In genomic region chr5:91639744-91640143, GRCh38 we compare ENCODE assay signal across 25 cellular contexts.
"Had no signal": no experiment of that assay in that cellular context is flagged by ENCODE, and none has a peak within 500 bp of the region (broad histone marks: within the 10 kb centered on the region; RNA-seq: fewer than 3 reads in every experiment).

No MANE protein-coding gene starts in this region.

- H3K4me1 Mint-ChIP-seq: mesothelial cell of epicardium; naive B cell; naive thymus-derived CD8-positive, alpha-beta T cell had no signal

- H3K4me3 Mint-ChIP-seq: dendritic cell treated with granulocyte-macrophage colony-stimulating factor and Interleukin-4, amounts not matched to agents 40 ng/mL and 50 ng/mL, for 4 days; effector memory CD8-positive, alpha-beta T cell; endodermal cell; mesothelial cell of epicardium; naive B cell; naive thymus-derived CD8-positive, alpha-beta T cell had no signal

- H3K4me1 ChIP-seq: esophagus squamous epithelium, gastrocnemius medialis, left lung, lower lobe of right lung had no signal

- H3K27me3 Mint-ChIP-seq: dendritic cell treated with granulocyte-macrophage colony-stimulating factor and Interleukin-4, amounts not matched to agents 40 ng/mL and 50 ng/mL, for 4 days; effector memory CD8-positive, alpha-beta T cell; naive B cell had no signal

- ATAC-seq: effector memory CD8-positive, alpha-beta T cell; esophagus mucosa; gastrocnemius medialis; heart right ventricle; left cardiac atrium; left lung; left ventricle myocardium superior; lower lobe of right lung; mucosa of descending colon; naive thymus-derived CD8-positive, alpha-beta T cell had no signal

- DNase-seq: cortex of kidney; effector CD8-positive, alpha-beta T cell; effector memory CD8-positive, alpha-beta T cell; endodermal cell; erythroblast; esophagus squamous epithelium; foreskin fibroblast; foreskin melanocyte; gastrocnemius medialis; glutamatergic neuron; head of caudate nucleus; heart right ventricle; hippocampal formation; left cardiac atrium; left lung; left ventricle myocardium superior; lower lobe of right lung; mesenchymal stem cell; mucosa of descending colon; naive B cell; naive thymus-derived CD8-positive, alpha-beta T cell had no signal

- H3K27ac ChIP-seq: epithelial cell of prostate, esophagus squamous epithelium, gastrocnemius medialis, heart right ventricle, left lung, lower lobe of right lung had no signal

- H3K36me3 Mint-ChIP-seq: mesothelial cell of epicardium; naive B cell; naive thymus-derived CD8-positive, alpha-beta T cell had no signal

- H3K27ac Mint-ChIP-seq: dendritic cell treated with granulocyte-macrophage colony-stimulating factor and Interleukin-4, amounts not matched to agents 40 ng/mL and 50 ng/mL, for 4 days; effector memory CD8-positive, alpha-beta T cell; endodermal cell; mesothelial cell of epicardium; naive thymus-derived CD8-positive, alpha-beta T cell had no signal

- H3K9me3 ChIP-seq: esophagus squamous epithelium, gastrocnemius medialis, heart right ventricle, left lung, lower lobe of right lung, mucosa of descending colon had no signal

- H3K9me3 Mint-ChIP-seq: dendritic cell treated with granulocyte-macrophage colony-stimulating factor and Interleukin-4, amounts not matched to agents 40 ng/mL and 50 ng/mL, for 4 days; effector memory CD8-positive, alpha-beta T cell; endodermal cell; mesothelial cell of epicardium; naive B cell; naive thymus-derived CD8-positive, alpha-beta T cell had no signal

- H3K27me3 ChIP-seq: esophagus squamous epithelium, gastrocnemius medialis, heart right ventricle, left lung had no signal

- H3K4me3 ChIP-seq: esophagus squamous epithelium, gastrocnemius medialis, heart right ventricle, left lung, lower lobe of right lung, mucosa of descending colon had no signal

- H3K36me3 ChIP-seq: esophagus squamous epithelium, gastrocnemius medialis, heart right ventricle, left lung, lower lobe of right lung had no signal
